In genomic region chr12:66130267-66131066, GRCh38 we compare ENCODE assay signal across 8 cellular contexts. TPM values are rescaled to one million over a fixed set of nuclear protein-coding genes. Genes with fewer than 3 reads are reported as not detected.
DNase-seq lines count a peak whose midpoint lies in the region; ATAC-seq and TF ChIP-seq lines count a peak whose summit lies in the region.

LLPH (minus strand) TSS chr12:66130750; CDS start chr12:66129106, 1,644 bp downstream.

- no peaks in the 10 kb centered on the region for H3K9me2 ChIP-seq in SU-DHL-6 (replicated peaks; ENCODE audit: insufficient read depth, low read length)

- H3K27me3 Mint-ChIP-seq in activated naive CD8-positive, alpha-beta T cell treated with anti-CD3 and anti-CD28 coated beads, Interleukin-2, amount 10 ng/mL, durations not matched to agents 7 days and 5 days: no peaks in the 10 kb centered on the region

- H3K9ac ChIP-seq in SU-DHL-6 (ENCODE audit: low read length) (peak within 1 kb of the TSS; percentile 92), parathyroid adenoma (no peak within 1 kb of the TSS)

- DNase-seq in GM10248 (ENCODE audit: extremely low spot score) (peak; percentile 93), NCI-H1092 (lab: John Stamatoyannopoulos, UW) (peak; percentile 84), cardiac muscle cell (ENCODE audit: low read depth in 1 of 2, low spot score in 1 of 2) (peak; percentile 89), transverse colon (peak; percentile 93)
- peak; percentile 87 for DNase-seq in activated naive CD8-positive, alpha-beta T cell treated with anti-CD3 and anti-CD28 coated beads, Interleukin-2, amount 10 ng/mL, durations not matched to agents 7 days and 5 days

- TF ChIP-seq EP300 in transverse colon (IDR thresholded peaks at IDR 0.05; ENCODE audit: low read depth): no peak

- TF ChIP-seq CTCF in GM10248 (IDR thresholded peaks at IDR 0.05; ENCODE audit: control extremely low read depth, extremely low read depth, low read depth, missing control alignments) (no peak), SU-DHL-6 (IDR thresholded peaks at IDR 0.05; ENCODE audit: insufficient read depth, low read length, poor library complexity, severe bottlenecking) (no peak), cardiac muscle cell (IDR thresholded peaks at IDR 0.05; ENCODE audit: low read depth, low read length) (no peak), parathyroid adenoma (IDR thresholded peaks at IDR 0.05) (no peak), transverse colon (IDR thresholded peaks at IDR 0.05) (no peak)

- peak within 1 kb of the TSS; percentile 97 for H3K4me3 Mint-ChIP-seq in activated naive CD8-positive, alpha-beta T cell treated with anti-CD3 and anti-CD28 coated beads, Interleukin-2, amount 10 ng/mL, durations not matched to agents 7 days and 5 days

- H3K4me3 ChIP-seq in SU-DHL-6 (ENCODE audit: insufficient read depth, low read length, poor library complexity, severe bottlenecking) (peak within 1 kb of the TSS; percentile 99), cardiac muscle cell (peak within 1 kb of the TSS; percentile 82), parathyroid adenoma (ENCODE audit: low read depth, low read length) (peak within 1 kb of the TSS; percentile 92), transverse colon (peak within 1 kb of the TSS; percentile 61 to 97 (median 76))

- H2AFZ ChIP-seq in SU-DHL-6 (ENCODE audit: low read depth, low read length, severe bottlenecking) (peak within 1 kb of the TSS; percentile 75), parathyroid adenoma (peak within 1 kb of the TSS; percentile 81)

- TF ChIP-seq POLR2A in transverse colon (IDR thresholded peaks at IDR 0.05): peak; percentile 83

- H3K36me3 ChIP-seq in SU-DHL-6 (ENCODE audit: low read length): peaks cover 23% of the 10 kb centered on the region
- H3K36me3 ChIP-seq in cardiac muscle cell: peaks cover 14% of the 10 kb centered on the region
- no peaks in the 10 kb centered on the region for H3K36me3 ChIP-seq in parathyroid adenoma (ENCODE audit: control insufficient read depth, insufficient read depth, low read length)
- H3K36me3 ChIP-seq in transverse colon: peaks cover 0 to 18% (median 2%) of the 10 kb centered on the region in 4 donors

- CTCF ChIA-PET in GM10248 (lab: Yijun Ruan, JAX): interaction anchor here (0.7 to 1.5 kb wide), 9 partner anchors 10 to 105 kb away, joined by 3 to 6 read pairs (median 4); no protein-coding TSS in a partner anchor

- H3K36me3 Mint-ChIP-seq in activated naive CD8-positive, alpha-beta T cell treated with anti-CD3 and anti-CD28 coated beads, Interleukin-2, amount 10 ng/mL, durations not matched to agents 7 days and 5 days: peaks cover 30% of the 10 kb centered on the region

- H3F3A ChIP-seq in SU-DHL-6 (ENCODE audit: insufficient read depth): 0 out of 2 replicates have a peak, but pooled peaks cover 7% of the 10 kb centered on the region

- H3K9me3 ChIP-seq in SU-DHL-6 (ENCODE audit: insufficient read depth, low read length) (no peaks in the 10 kb centered on the region), cardiac muscle cell (ENCODE audit: low read depth) (no peaks in the 10 kb centered on the region), parathyroid adenoma (ENCODE audit: control insufficient read depth, low read length) (no peaks in the 10 kb centered on the region), transverse colon (no peaks in the 10 kb centered on the region)

- peak within 1 kb of the TSS; percentile 94 for H3K27ac Mint-ChIP-seq in activated naive CD8-positive, alpha-beta T cell treated with anti-CD3 and anti-CD28 coated beads, Interleukin-2, amount 10 ng/mL, durations not matched to agents 7 days and 5 days

- no peaks in the 10 kb centered on the region for H3K27me3 ChIP-seq in SU-DHL-6 (ENCODE audit: low read length)
- no peaks in the 10 kb centered on the region for H3K27me3 ChIP-seq in cardiac muscle cell
- no peaks in the 10 kb centered on the region for H3K27me3 ChIP-seq in parathyroid adenoma (ENCODE audit: control insufficient read depth, insufficient read depth, low read length)
- no peaks in the 10 kb centered on the region for H3K27me3 ChIP-seq in transverse colon

- in situ Hi-C loops in transverse colon (cut with MboI; ENCODE audit: low pct_ligation_motif_present in 1 of 4, low pct_unique_long_range_greater_than_20kb in 1 of 4, low sequenced_read_pairs in 3 of 4): loop anchor here in 2 of 4 donors (25.0 kb wide), 2 partner anchors 157 to 282 kb away; no protein-coding TSS in a partner anchor

- H3K4me1 Mint-ChIP-seq in activated naive CD8-positive, alpha-beta T cell treated with anti-CD3 and anti-CD28 coated beads, Interleukin-2, amount 10 ng/mL, durations not matched to agents 7 days and 5 days: peaks cover 44% of the 10 kb centered on the region

- POLR2A ChIA-PET in GM10248 (lab: Yijun Ruan, JAX): interaction anchor here (1.0 kb wide), 1 partner anchor 39 kb away, joined by 3 read pairs; the partner anchor contains the start of gene TMBIM4
- POLR2A ChIA-PET in activated naive CD8-positive, alpha-beta T cell treated with anti-CD3 and anti-CD28 coated beads, Interleukin-2, amount 10 ng/mL, durations not matched to agents 7 days and 5 days (lab: Charles Lee): interaction anchor here (0.6 to 3.6 kb wide), 15 partner anchors 9 to 1138 kb away, joined by 3 to 50 read pairs (median 6); partner anchors contain the start of genes CAND1, LEMD3 and TMBIM4

- WGBS in transverse colon (ENCODE audit: low coverage in 1 of 2), 2 donors: 0% methylated on average over 5 to 47 of the region's 49 CpGs

- H3K79me2 ChIP-seq in SU-DHL-6 (ENCODE audit: insufficient read depth, low read length) (peaks cover 56% of the 10 kb centered on the region), parathyroid adenoma (peaks cover 3% of the 10 kb centered on the region)

- H3K27ac ChIP-seq in SU-DHL-6 (ENCODE audit: low read depth, low read length): peak within 1 kb of the TSS; percentile 63
- H3K27ac ChIP-seq in cardiac muscle cell: peak within 1 kb of the TSS; percentile 69
- peak within 1 kb of the TSS; percentile 44 for H3K27ac ChIP-seq in parathyroid adenoma
- H3K27ac ChIP-seq in transverse colon: peak within 1 kb of the TSS; percentile 71 to 79 (median 78)

- H4K20me1 ChIP-seq in SU-DHL-6 (ENCODE audit: low read depth, low read length): no peaks in the 10 kb centered on the region

- peak within 1 kb of the TSS; percentile 100 for H3K4me2 ChIP-seq in SU-DHL-6 (ENCODE audit: low read depth, low read length, poor library complexity, severe bottlenecking)
- peak within 1 kb of the TSS; percentile 97 for H3K4me2 ChIP-seq in parathyroid adenoma (ENCODE audit: low read length)

- intact Hi-C loops in transverse colon (cut with DNase I; ENCODE audit: low total_unique reads): no loop called here

- H3K9me3 Mint-ChIP-seq in activated naive CD8-positive, alpha-beta T cell treated with anti-CD3 and anti-CD28 coated beads, Interleukin-2, amount 10 ng/mL, durations not matched to agents 7 days and 5 days: no peaks in the 10 kb centered on the region

- peak; percentile 98 for ATAC-seq in HG02588 (IDR thresholded peaks at IDR 0.05; ENCODE audit: unreplicated experiment)
- ATAC-seq in activated naive CD8-positive, alpha-beta T cell treated with anti-CD3 and anti-CD28 coated beads, Interleukin-2, amount 10 ng/mL, durations not matched to agents 7 days and 5 days (ENCODE audit: low read depth): peak; percentile 88

- H3K4me1 ChIP-seq in cardiac muscle cell (ENCODE audit: low read depth): peaks cover 21% of the 10 kb centered on the region
- H3K4me1 ChIP-seq in parathyroid adenoma: peaks cover 3% of the 10 kb centered on the region
- peaks cover 0 to 27% (median 17%) of the 10 kb centered on the region in 4 donors for H3K4me1 ChIP-seq in transverse colon

RNA-seq across cellular contexts. Expression of gene LLPH, which starts in this region (rescaled TPM):
- total RNA-seq in activated naive CD8-positive, alpha-beta T cell treated with anti-CD3 and anti-CD28 coated beads, Interleukin-2, amount 10 ng/mL, durations not matched to agents 7 days and 5 days: 10 to 100 TPM; 35.1 to 36.0 TPM
- total RNA-seq in cardiac muscle cell (3.4 and 3.9 TPM in 2 replicates), transverse colon (1 to 10 TPM; 3.5 to 4.9 (median 3.9) TPM)
- 34.2 and 41.6 TPM in 2 replicates for polyA plus RNA-seq in cardiac muscle cell

Comparison
In these comparisons a context has a peak if more than half of its experiments do, and no peak if none do; other contexts are left out.
1. Peak in every context shown above with its lines: DNase-seq, ATAC-seq, H3K4me3 ChIP-seq and H3K27ac ChIP-seq.